ENCODE assay signal across 1 cellular context in genomic region chr15:78133801-78134200, GRCh38.
TF ChIP-seq lines count a peak whose summit lies in the region.

No MANE protein-coding gene starts in this region.

TF ChIP-seq in GM23338, 12 proteins besides CTCF, POLR2A, EP300 and RAD21:
- no peak for TF ChIP-seq ZNF462 (CRISPR knock-in tag; IDR thresholded peaks at IDR 0.05)
